Comparison of ENCODE assay signal across 26 cellular contexts in genomic region chr10:133091316-133091715, GRCh38. TPM values are rescaled to one million over a fixed set of nuclear protein-coding genes. Genes with fewer than 3 reads are reported as not detected.
A peak's percentile ranks its signal among the peaks of the same experiment; 100 is the strongest.
DNase-seq lines count a peak whose midpoint lies in the region; TF ChIP-seq lines count a peak whose summit lies in the region.
"Had no signal": no experiment of that assay in that cellular context is flagged by ENCODE, and none has a peak within 500 bp of the region (broad histone marks: within the 10 kb centered on the region; RNA-seq: fewer than 3 reads in every experiment).

No MANE protein-coding gene starts in this region.

- peaks cover 2% of the 10 kb centered on the region for H3K27me3 Mint-ChIP-seq in glutamatergic neuron (ENCODE audit: unreplicated experiment)

- H3K4me1 Mint-ChIP-seq in glutamatergic neuron (ENCODE audit: low read depth, unreplicated experiment) = peaks cover 9% of the 10 kb centered on the region

- no peak overlapping the region for H3K4me3 Mint-ChIP-seq in glutamatergic neuron (ENCODE audit: unreplicated experiment)

- peak overlapping the region; percentile 57 for H3K27ac Mint-ChIP-seq in glutamatergic neuron (ENCODE audit: unreplicated experiment)

- DNase-seq in Ammon's horn (ENCODE audit: low spot score) = peak; percentile 37
- DNase-seq in glutamatergic neuron = no peak
- peak; percentile 19 for DNase-seq in occipital lobe (lab: John Stamatoyannopoulos, UW)
- peak; percentile 53 for DNase-seq in superior temporal gyrus (ENCODE audit: extremely low spot score)
- DNase-seq in EL = no peak
- no peak for DNase-seq in NCI-H510A treated with DMSO at 0.1 percent for 48 hours (lab: John Stamatoyannopoulos, UW)
- no peak for DNase-seq in activated CD4-positive, alpha-beta T cell treated with anti-CD3 and anti-CD28 coated beads, Interleukin-2, amount 50 U/mL, for 48 hours
- DNase-seq: BE2C, Calu3, DND-41, Kasumi-1, NCI-H1092 treated with DMSO at 0.1 percent for 48 hours, NCI-H1436, NCI-H187, NCI-H2081 treated with DMSO at 0.1 percent for 48 hours, NCI-H2171, NCI-H226, NCI-H524, NCI-H748 treated with DMSO at 0.1 percent for 48 hours, PC-3, SJCRH30 had no signal

- H3K9me3 Mint-ChIP-seq in glutamatergic neuron (ENCODE audit: unreplicated experiment) = peaks cover 5% of the 10 kb centered on the region

- peaks cover 8% of the 10 kb centered on the region for H3K36me3 Mint-ChIP-seq in glutamatergic neuron (ENCODE audit: unreplicated experiment)

- TF ChIP-seq CTCF in glutamatergic neuron (IDR thresholded peaks at IDR 0.05; ENCODE audit: partially characterized antibody, unreplicated experiment) = no peak

RNA-seq across cellular contexts. Expression of gene ADGRA1, which starts 3.6 kb away (rescaled TPM):
- total RNA-seq in glutamatergic neuron (ENCODE audit: unreplicated experiment) = 9.1 TPM
- 2.5 TPM for total RNA-seq in occipital lobe
- total RNA-seq: Calu3, H4, HepG2, HT1080, M059J, PC-3, Right ventricle myocardium inferior had no signal

Comparison
In these comparisons a context has a peak if more than half of its experiments do, and no peak if none do; other contexts are left out.
1. DNase-seq: peak in Ammon's horn (single experiment), occipital lobe (single experiment) and superior temporal gyrus (single experiment); none in glutamatergic neuron (single experiment), EL (single experiment), NCI-H510A treated with DMSO at 0.1 percent for 48 hours (single experiment) and activated CD4-positive, alpha-beta T cell treated with anti-CD3 and anti-CD28 coated beads, Interleukin-2, amount 50 U/mL, for 48 hours (0 of 2).